In the genomic region with DNA sequence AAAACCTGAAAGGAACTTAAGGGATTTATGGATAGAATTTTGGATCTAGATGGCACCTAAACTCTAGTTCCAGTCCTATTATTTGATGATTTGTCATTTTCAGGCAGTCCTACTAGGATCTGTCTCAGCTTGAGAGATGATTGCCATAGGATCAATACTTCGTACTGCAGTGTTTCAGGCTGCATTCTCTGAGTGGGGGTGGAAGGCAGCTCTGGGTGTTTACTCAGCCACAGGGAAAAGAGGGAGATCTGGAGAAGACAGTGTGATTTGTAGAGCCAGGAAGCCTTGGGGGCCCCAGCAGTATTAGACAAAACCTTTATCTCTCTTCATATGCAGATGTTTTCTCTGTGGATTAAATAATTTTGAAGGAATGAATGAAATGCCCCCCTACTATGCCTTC, we compare ENCODE assay signal across 22 cellular contexts.
DNase-seq lines count a peak whose midpoint lies in the region; ATAC-seq, FAIRE-seq and TF ChIP-seq lines count a peak whose summit lies in the region.
"Had no signal": no experiment of that assay in that cellular context is flagged by ENCODE, and none has a peak within 500 bp of the region (broad histone marks: within the 10 kb centered on the region; RNA-seq: fewer than 3 reads in every experiment).

No MANE protein-coding gene starts in this region.

- H3K27ac ChIP-seq in GM23338 (ENCODE audit: low read depth) (no peak overlapping the region), HUES64 (ENCODE audit: low read depth, low read length) (0 out of 2 replicates have a peak overlapping the region, but pooled peaks have one; percentile 12), pancreas (peak overlapping the region in 1 of 4 donors; percentile 8)
- H3K27ac ChIP-seq: BLaER1, GM23248 had no signal

- H3K4me1 Mint-ChIP-seq in GM23338: peaks cover 39% of the 10 kb centered on the region
- H3K4me1 Mint-ChIP-seq: CD14-positive monocyte; CD4-positive, alpha-beta memory T cell had no signal

- no peaks in the 10 kb centered on the region for H3F3A ChIP-seq in GM23338 (replicated peaks; ENCODE audit: low read depth)

- no peak overlapping the region for H3K9ac ChIP-seq in HUES64 (ENCODE audit: low read depth, low read length)
- H3K9ac ChIP-seq in iPS-15b (ENCODE audit: low read depth, low read length): peak overlapping the region; percentile 42
- H3K9ac ChIP-seq: BLaER1, GM23248 had no signal

- H3K4me3 Mint-ChIP-seq in GM23338: no peak overlapping the region
- H3K4me3 Mint-ChIP-seq: CD14-positive monocyte; CD4-positive, alpha-beta memory T cell; HFFc6 had no signal

- H3K4me3 ChIP-seq in GM23338: no peak overlapping the region
- H3K4me3 ChIP-seq in HUES64 (ENCODE audit: low read length): no peak overlapping the region
- H3K4me3 ChIP-seq in iPS-15b (ENCODE audit: low read depth, low read length): no peak overlapping the region
- H3K4me3 ChIP-seq in pancreas: no peak overlapping the region
- H3K4me3 ChIP-seq: BLaER1, GM12878, GM23248 had no signal

- DNase-seq in GM23338 (ENCODE audit: low spot score): no peak
- no peak for DNase-seq in pancreas
- no peak for DNase-seq in NOMO-1 treated with dmso at 0.1 percent for 144 hours (lab: John Stamatoyannopoulos, UW; ENCODE audit: unreplicated experiment)
- DNase-seq in iPS-NIHi11 (ENCODE audit: low spot score): no peak
- DNase-seq in DMS79 treated with DMSO at 0.1 percent for 48 hours (lab: John Stamatoyannopoulos, UW): no peak
- DNase-seq: 8988T; CD4-positive, alpha-beta memory T cell; DMS153; DND-41; EL; GM23248; HFFc6 had no signal

- no peak overlapping the region for H2AFZ ChIP-seq in GM23338
- H2AFZ ChIP-seq: GM23248 had no signal

- H3K9me3 ChIP-seq in HUES64 (ENCODE audit: insufficient read depth, low read depth, low read length): no peaks in the 10 kb centered on the region
- H3K9me3 ChIP-seq in iPS-15b (ENCODE audit: control insufficient read depth, insufficient read depth, low read length): no peaks in the 10 kb centered on the region
- no peaks in the 10 kb centered on the region for H3K9me3 ChIP-seq in pancreas
- H3K9me3 ChIP-seq: BLaER1 had no signal

- TF ChIP-seq CTCF in GM23338 (conservative IDR thresholded peaks at IDR 0.05; ENCODE audit: low read depth in 2 of 2) (no peak), pancreas (IDR thresholded peaks at IDR 0.05) (no peak)

- H3K27me3 Mint-ChIP-seq in GM23338 (ENCODE audit: insufficient read depth, low read depth, poor library complexity): no peaks in the 10 kb centered on the region
- H3K27me3 Mint-ChIP-seq: CD4-positive, alpha-beta memory T cell had no signal

- WGBS in HUES64: 54% methylated on average over 1 of the region's 1 CpG
- 12 to 17% methylated on average over 1 of the region's 1 CpG for WGBS in pancreas, 2 donors

- H3K9me3 Mint-ChIP-seq in GM23338: no peaks in the 10 kb centered on the region

- no peaks in the 10 kb centered on the region for H3K9me2 ChIP-seq in GM23338 (ENCODE audit: insufficient read depth)

- no peaks in the 10 kb centered on the region for H3K36me3 Mint-ChIP-seq in GM23338 (ENCODE audit: low read depth)
- H3K36me3 Mint-ChIP-seq: CD14-positive monocyte; CD4-positive, alpha-beta memory T cell had no signal

- ATAC-seq in GM23338 (peak; percentile 65), pancreas (peak in 3 of 4 donors; percentile 32 to 46 (median 35)), HG03442 (IDR thresholded peaks at IDR 0.05; ENCODE audit: unreplicated experiment) (no peak)
- ATAC-seq: GM12878, HCT116 had no signal

- no peak for FAIRE-seq in pancreas (lab: Jason Lieb, UNC)
- FAIRE-seq: GM12878, GM19239, H54, HTR-8/SVneo had no signal

- H3K27ac Mint-ChIP-seq in GM23338: peak overlapping the region; percentile 59
- H3K27ac Mint-ChIP-seq: CD14-positive monocyte; CD4-positive, alpha-beta memory T cell; HFFc6 had no signal

- H3K36me3 ChIP-seq in GM23338 (ENCODE audit: insufficient read depth): no peaks in the 10 kb centered on the region
- no peaks in the 10 kb centered on the region for H3K36me3 ChIP-seq in HUES64 (ENCODE audit: insufficient read depth, low read length)
- H3K36me3 ChIP-seq in iPS-15b (ENCODE audit: control insufficient read depth, insufficient read depth, low read length): no peaks in the 10 kb centered on the region
- H3K36me3 ChIP-seq in pancreas: no peaks in the 10 kb centered on the region
- H3K36me3 ChIP-seq: BLaER1 had no signal

- no peaks in the 10 kb centered on the region for H4K20me1 ChIP-seq in GM23338 (replicated peaks; ENCODE audit: insufficient read depth)
- H4K20me1 ChIP-seq: BLaER1 had no signal

- H3K27me3 ChIP-seq in GM23338 (ENCODE audit: insufficient read depth) (no peaks in the 10 kb centered on the region), HUES64 (ENCODE audit: insufficient read depth, low read length) (no peaks in the 10 kb centered on the region), iPS-15b (ENCODE audit: control insufficient read depth, insufficient read depth, low read length) (no peaks in the 10 kb centered on the region), pancreas (no peaks in the 10 kb centered on the region)
- H3K27me3 ChIP-seq: BLaER1 had no signal

- H3K4me2 ChIP-seq in GM23338: peak overlapping the region; percentile 58
- H3K4me2 ChIP-seq: BLaER1 had no signal

- no peaks in the 10 kb centered on the region for H3K79me2 ChIP-seq in GM23338 (replicated peaks; ENCODE audit: insufficient read depth)

- intact Hi-C loops in pancreas (cut with DNase I): no loop called here

- H3K4me1 ChIP-seq in GM23338 (ENCODE audit: insufficient read depth) (peaks cover 37% of the 10 kb centered on the region), HUES64 (ENCODE audit: insufficient read depth, low read length) (peaks cover 35% of the 10 kb centered on the region), iPS-15b (ENCODE audit: control insufficient read depth, insufficient read depth, low read length) (peaks cover 34% of the 10 kb centered on the region), pancreas (no peaks in the 10 kb centered on the region)
- H3K4me1 ChIP-seq: BLaER1 had no signal

TF ChIP-seq in GM23338, 12 proteins besides CTCF, POLR2A, EP300 and RAD21:
- no peak for TF ChIP-seq EZH2phosphoT487 (IDR thresholded peaks at IDR 0.05; ENCODE audit: unreplicated experiment)
- TF ChIP-seq STAT1 (IDR thresholded peaks at IDR 0.05; ENCODE audit: unreplicated experiment): no peak
- TF ChIP-seq POLR2AphosphoS5 (IDR thresholded peaks at IDR 0.05; ENCODE audit: low read depth): no peak
- TF ChIP-seq, protein P1, sequence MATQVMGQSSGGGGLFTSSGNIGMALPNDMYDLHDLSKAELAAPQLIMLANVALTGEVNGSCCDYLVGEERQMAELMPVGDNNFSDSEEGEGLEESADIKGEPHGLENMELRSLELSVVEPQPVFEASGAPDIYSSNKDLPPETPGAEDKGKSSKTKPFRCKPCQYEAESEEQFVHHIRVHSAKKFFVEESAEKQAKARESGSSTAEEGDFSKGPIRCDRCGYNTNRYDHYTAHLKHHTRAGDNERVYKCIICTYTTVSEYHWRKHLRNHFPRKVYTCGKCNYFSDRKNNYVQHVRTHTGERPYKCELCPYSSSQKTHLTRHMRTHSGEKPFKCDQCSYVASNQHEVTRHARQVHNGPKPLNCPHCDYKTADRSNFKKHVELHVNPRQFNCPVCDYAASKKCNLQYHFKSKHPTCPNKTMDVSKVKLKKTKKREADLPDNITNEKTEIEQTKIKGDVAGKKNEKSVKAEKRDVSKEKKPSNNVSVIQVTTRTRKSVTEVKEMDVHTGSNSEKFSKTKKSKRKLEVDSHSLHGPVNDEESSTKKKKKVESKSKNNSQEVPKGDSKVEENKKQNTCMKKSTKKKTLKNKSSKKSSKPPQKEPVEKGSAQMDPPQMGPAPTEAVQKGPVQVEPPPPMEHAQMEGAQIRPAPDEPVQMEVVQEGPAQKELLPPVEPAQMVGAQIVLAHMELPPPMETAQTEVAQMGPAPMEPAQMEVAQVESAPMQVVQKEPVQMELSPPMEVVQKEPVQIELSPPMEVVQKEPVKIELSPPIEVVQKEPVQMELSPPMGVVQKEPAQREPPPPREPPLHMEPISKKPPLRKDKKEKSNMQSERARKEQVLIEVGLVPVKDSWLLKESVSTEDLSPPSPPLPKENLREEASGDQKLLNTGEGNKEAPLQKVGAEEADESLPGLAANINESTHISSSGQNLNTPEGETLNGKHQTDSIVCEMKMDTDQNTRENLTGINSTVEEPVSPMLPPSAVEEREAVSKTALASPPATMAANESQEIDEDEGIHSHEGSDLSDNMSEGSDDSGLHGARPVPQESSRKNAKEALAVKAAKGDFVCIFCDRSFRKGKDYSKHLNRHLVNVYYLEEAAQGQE (IDR thresholded peaks at IDR 0.05; ENCODE audit: unreplicated experiment): no peak
- TF ChIP-seq, protein P2, sequence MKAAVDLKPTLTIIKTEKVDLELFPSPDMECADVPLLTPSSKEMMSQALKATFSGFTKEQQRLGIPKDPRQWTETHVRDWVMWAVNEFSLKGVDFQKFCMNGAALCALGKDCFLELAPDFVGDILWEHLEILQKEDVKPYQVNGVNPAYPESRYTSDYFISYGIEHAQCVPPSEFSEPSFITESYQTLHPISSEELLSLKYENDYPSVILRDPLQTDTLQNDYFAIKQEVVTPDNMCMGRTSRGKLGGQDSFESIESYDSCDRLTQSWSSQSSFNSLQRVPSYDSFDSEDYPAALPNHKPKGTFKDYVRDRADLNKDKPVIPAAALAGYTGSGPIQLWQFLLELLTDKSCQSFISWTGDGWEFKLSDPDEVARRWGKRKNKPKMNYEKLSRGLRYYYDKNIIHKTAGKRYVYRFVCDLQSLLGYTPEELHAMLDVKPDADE (IDR thresholded peaks at IDR 0.05): no peak
- TF ChIP-seq EZH2 (IDR thresholded peaks at IDR 0.05; ENCODE audit: low read depth, unreplicated experiment): no peak
- no peak for TF ChIP-seq ZNF114 (CRISPR knock-in tag; IDR thresholded peaks at IDR 0.05)
